20 cellular contexts compared by ENCODE assay signal in the genomic region with DNA sequence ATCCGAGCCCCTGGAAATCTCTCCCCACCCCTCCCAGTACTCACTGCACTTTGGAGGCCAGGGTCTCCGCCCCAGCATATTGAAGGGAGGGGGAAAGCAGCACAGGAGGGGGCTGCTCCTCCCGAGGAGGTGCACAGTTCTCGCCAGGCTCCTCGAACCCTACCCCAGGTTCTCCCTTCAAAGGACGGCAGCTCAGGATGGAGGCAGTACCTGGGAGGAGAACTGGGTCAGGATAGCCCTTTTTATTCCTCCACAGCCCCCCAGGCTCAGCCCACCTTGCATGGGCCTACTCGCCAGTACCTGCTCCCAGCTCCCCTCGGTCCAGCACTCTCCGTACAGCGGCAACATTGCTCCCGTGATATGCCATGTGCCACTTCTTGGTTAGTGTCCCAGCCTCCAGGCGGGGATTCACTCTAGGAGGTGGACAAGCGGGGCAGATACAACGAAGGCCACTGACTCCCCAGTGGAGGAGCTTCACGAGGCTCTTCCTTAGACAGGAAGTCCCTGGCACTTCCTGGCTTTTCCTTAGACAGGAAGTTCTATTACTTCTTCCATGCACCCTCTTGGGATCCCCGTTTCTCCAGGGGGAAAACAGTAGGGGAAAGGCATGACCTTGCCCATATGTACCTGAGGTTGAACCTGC. TPM values are rescaled to one million over a fixed set of nuclear protein-coding genes. Genes with fewer than 3 reads are reported as not detected.
DNase-seq lines count a peak whose midpoint lies in the region; ATAC-seq, FAIRE-seq and TF ChIP-seq lines count a peak whose summit lies in the region.
"Had no signal": no experiment of that assay in that cellular context is flagged by ENCODE, and none has a peak within 500 bp of the region (broad histone marks: within the 10 kb centered on the region; RNA-seq: fewer than 3 reads in every experiment).

No MANE protein-coding gene starts in this region.

- no peak overlapping the region for H3K4me3 ChIP-seq in small intestine (ENCODE audit: low read depth in 1 of 2, low read length in 2 of 2)
- H3K4me3 ChIP-seq: SJCRH30, transverse colon had no signal

- H3K36me3 ChIP-seq in small intestine (ENCODE audit: control insufficient read depth in 2 of 2, insufficient read depth in 2 of 2, low read length in 2 of 2) = peaks cover 7 to 14% of the 10 kb centered on the region in 2 donors

- no peak overlapping the region for H3K27ac ChIP-seq in small intestine (ENCODE audit: low read depth in 1 of 2, low read length in 1 of 2)
- H3K27ac ChIP-seq: foreskin keratinocyte, HL-60, SJCRH30 had no signal

- H3K27me3 Mint-ChIP-seq in stimulated activated naive CD8-positive, alpha-beta T cell treated with anti-CD3 and anti-CD28 coated beads, Interleukin-15, Interleukin-2, amounts not matched to agents 100 ng/mL and 50 ng/mL, for 24 hours = no peaks in the 10 kb centered on the region
- no peaks in the 10 kb centered on the region for H3K27me3 Mint-ChIP-seq in stimulated activated naive CD8-positive, alpha-beta T cell treated with anti-CD3 and anti-CD28 coated beads, Interleukin-15, amount 100 ng/mL, for 72 hours
- H3K27me3 Mint-ChIP-seq in T-helper 17 cell = no peaks in the 10 kb centered on the region
- H3K27me3 Mint-ChIP-seq in immature natural killer cell (ENCODE audit: low read depth in 3 of 3) = peaks cover 14 to 17% (median 16%) of the 10 kb centered on the region in 3 donors
- H3K27me3 Mint-ChIP-seq in type B pancreatic cell = no peaks in the 10 kb centered on the region

- peak overlapping the region; percentile 15 for H3K4me3 Mint-ChIP-seq in stimulated activated naive CD8-positive, alpha-beta T cell treated with anti-CD3 and anti-CD28 coated beads, Interleukin-15, Interleukin-2, amounts not matched to agents 100 ng/mL and 50 ng/mL, for 24 hours
- H3K4me3 Mint-ChIP-seq in stimulated activated naive CD8-positive, alpha-beta T cell treated with anti-CD3 and anti-CD28 coated beads, Interleukin-15, amount 100 ng/mL, for 72 hours = peak overlapping the region in 1 of 2 donors; percentile 13
- H3K4me3 Mint-ChIP-seq in T-helper 17 cell (peak overlapping the region; percentile 57), immature natural killer cell (peak overlapping the region; percentile 6 to 68 (median 42)), type B pancreatic cell (peak overlapping the region; percentile 77)

- no peaks in the 10 kb centered on the region for H3K27me3 ChIP-seq in small intestine (ENCODE audit: control insufficient read depth in 2 of 2, insufficient read depth in 2 of 2, low read length in 2 of 2)
- H3K27me3 ChIP-seq: BE2C, foreskin keratinocyte, SJCRH30, transverse colon had no signal

- no peak for FAIRE-seq in small intestine (lab: Jason Lieb, UNC)

- no peak for TF ChIP-seq CTCF in type B pancreatic cell (conservative IDR thresholded peaks at IDR 0.05)

- DNase-seq in stimulated activated naive CD8-positive, alpha-beta T cell treated with anti-CD3 and anti-CD28 coated beads, Interleukin-15, amount 100 ng/mL, for 72 hours = no peak
- DNase-seq in T-helper 17 cell = no peak
- DNase-seq in immature natural killer cell = no peak
- DNase-seq in type B pancreatic cell (ENCODE audit: extremely low spot score, unreplicated experiment) = no peak
- no peak for DNase-seq in ACHN
- no peak for DNase-seq in small intestine
- no peak for DNase-seq in superior temporal gyrus (ENCODE audit: extremely low spot score)
- DNase-seq: activated effector memory CD4-positive, alpha-beta T cell treated with Interleukin-2 at 50 U/mL for 16 hours; BE2C; cortex of kidney; DMS153; foreskin keratinocyte; NCI-H1048; NCI-H69; SJCRH30; transverse colon had no signal

- H3K9me3 Mint-ChIP-seq in stimulated activated naive CD8-positive, alpha-beta T cell treated with anti-CD3 and anti-CD28 coated beads, Interleukin-15, Interleukin-2, amounts not matched to agents 100 ng/mL and 50 ng/mL, for 24 hours = no peaks in the 10 kb centered on the region
- H3K9me3 Mint-ChIP-seq in stimulated activated naive CD8-positive, alpha-beta T cell treated with anti-CD3 and anti-CD28 coated beads, Interleukin-15, amount 100 ng/mL, for 72 hours = no peaks in the 10 kb centered on the region
- H3K9me3 Mint-ChIP-seq in immature natural killer cell = no peaks in the 10 kb centered on the region
- no peaks in the 10 kb centered on the region for H3K9me3 Mint-ChIP-seq in type B pancreatic cell

- H3K4me1 ChIP-seq in small intestine (ENCODE audit: control insufficient read depth in 2 of 2, insufficient read depth in 1 of 2, low read depth in 1 of 2, low read length in 1 of 2) = peaks cover 3% of the 10 kb centered on the region in 2 donors
- H3K4me1 ChIP-seq: BE2C, foreskin keratinocyte had no signal

- WGBS in small intestine, 3 donors = 88 to 89% (median 88%) methylated on average over 16 of the region's 16 CpGs

- no peak overlapping the region for H3K27ac Mint-ChIP-seq in stimulated activated naive CD8-positive, alpha-beta T cell treated with anti-CD3 and anti-CD28 coated beads, Interleukin-15, Interleukin-2, amounts not matched to agents 100 ng/mL and 50 ng/mL, for 24 hours
- H3K27ac Mint-ChIP-seq in stimulated activated naive CD8-positive, alpha-beta T cell treated with anti-CD3 and anti-CD28 coated beads, Interleukin-15, amount 100 ng/mL, for 72 hours = no peak overlapping the region
- no peak overlapping the region for H3K27ac Mint-ChIP-seq in T-helper 17 cell
- H3K27ac Mint-ChIP-seq in immature natural killer cell = peak overlapping the region; percentile 25 to 84 (median 55)
- peak overlapping the region; percentile 75 for H3K27ac Mint-ChIP-seq in type B pancreatic cell

- peaks cover 66% of the 10 kb centered on the region for H3K36me3 Mint-ChIP-seq in stimulated activated naive CD8-positive, alpha-beta T cell treated with anti-CD3 and anti-CD28 coated beads, Interleukin-15, Interleukin-2, amounts not matched to agents 100 ng/mL and 50 ng/mL, for 24 hours (ENCODE audit: low read depth)
- H3K36me3 Mint-ChIP-seq in T-helper 17 cell (ENCODE audit: low read depth) = peaks cover 5% of the 10 kb centered on the region
- peaks cover 0 to 24% (median 7%) of the 10 kb centered on the region in 3 donors for H3K36me3 Mint-ChIP-seq in immature natural killer cell
- H3K36me3 Mint-ChIP-seq in type B pancreatic cell = peaks cover 10% of the 10 kb centered on the region

- ATAC-seq in stimulated activated naive CD8-positive, alpha-beta T cell treated with anti-CD3 and anti-CD28 coated beads, Interleukin-15, amount 100 ng/mL, for 72 hours = no peak
- ATAC-seq in T-helper 17 cell = no peak
- ATAC-seq: foreskin keratinocyte, left lobe of liver had no signal

- peaks cover 30% of the 10 kb centered on the region for H3K4me1 Mint-ChIP-seq in stimulated activated naive CD8-positive, alpha-beta T cell treated with anti-CD3 and anti-CD28 coated beads, Interleukin-15, Interleukin-2, amounts not matched to agents 100 ng/mL and 50 ng/mL, for 24 hours (ENCODE audit: low read depth)
- peaks cover 39% of the 10 kb centered on the region for H3K4me1 Mint-ChIP-seq in stimulated activated naive CD8-positive, alpha-beta T cell treated with anti-CD3 and anti-CD28 coated beads, Interleukin-15, amount 100 ng/mL, for 72 hours
- H3K4me1 Mint-ChIP-seq in T-helper 17 cell (peaks cover 29% of the 10 kb centered on the region), immature natural killer cell (peaks cover 37 to 39% of the 10 kb centered on the region in 2 donors), type B pancreatic cell (ENCODE audit: unreplicated experiment) (peaks cover 19% of the 10 kb centered on the region)

- in situ Hi-C loops in ACHN (cut with HindIII; ENCODE audit: low pct_ligation_motif_present, low pct_unique_long_range_greater_than_20kb, low sequenced_read_pairs) = no loop called here

- H3K9me3 ChIP-seq in T-helper 17 cell (ENCODE audit: control insufficient read depth, low read length, poor library complexity, severe bottlenecking) = no peaks in the 10 kb centered on the region
- no peaks in the 10 kb centered on the region for H3K9me3 ChIP-seq in small intestine (ENCODE audit: control insufficient read depth, low read depth)
- H3K9me3 ChIP-seq: BE2C, SJCRH30, transverse colon had no signal

RNA-seq across cellular contexts. Expression of a gene that starts 2.1 kb away (rescaled TPM):
- 100 to 1,000 TPM in 1 of 2 donors, 10 to 100 TPM in 1; 96.5 to 104 TPM for total RNA-seq in T-helper 17 cell
- 100 to 1,000 TPM; 100 to 129 (median 123) TPM for polyA plus RNA-seq in immature natural killer cell
- 75.0 and 75.4 TPM in 2 replicates for total RNA-seq in type B pancreatic cell (ENCODE audit: low replicate concordance)
- polyA plus RNA-seq in small intestine = 100 to 1,000 TPM in 2 of 3 donors, 10 to 100 TPM in 1; 62.5 to 152 (median 110) TPM

RNA-seq across cellular contexts. Expression of a gene that starts 9.9 kb away (rescaled TPM):
- total RNA-seq in T-helper 17 cell (100 to 1,000 TPM; 496 to 601 TPM), type B pancreatic cell (ENCODE audit: low replicate concordance) (454 and 510 TPM in 2 replicates)
- polyA plus RNA-seq in immature natural killer cell (100 to 1,000 TPM; 235 to 814 (median 797) TPM), small intestine (100 to 1,000 TPM; 338 to 606 (median 342) TPM)

RNA-seq across cellular contexts. Expression of a gene that starts 11.9 kb away (rescaled TPM):
- 10 to 100 TPM; 29.9 to 43.8 TPM for total RNA-seq in T-helper 17 cell
- 1 to 10 TPM in 2 of 3 donors, under 1 TPM in 1; 0.58 to 2.8 (median 1.4) TPM for polyA plus RNA-seq in immature natural killer cell
- 49.9 and 61.5 TPM in 2 replicates for total RNA-seq in type B pancreatic cell (ENCODE audit: low replicate concordance)
- 10 to 100 TPM; 14.3 to 36.9 (median 22.1) TPM for polyA plus RNA-seq in small intestine

RNA-seq across cellular contexts. Expression of a gene that starts 19.0 kb away (rescaled TPM):
- total RNA-seq in T-helper 17 cell = 100 to 1,000 TPM; 641 to 702 TPM
- polyA plus RNA-seq in immature natural killer cell = 100 to 1,000 TPM; 137 to 227 (median 214) TPM
- 3.2 and 8.3 TPM in 2 replicates for total RNA-seq in type B pancreatic cell (ENCODE audit: low replicate concordance)
- polyA plus RNA-seq in small intestine = 10 to 100 TPM in 1 of 3 donors, 1 to 10 TPM in 2; 3.8 to 43.5 (median 9.1) TPM

RNA-seq across cellular contexts. Expression of a gene that starts 22.8 kb away (rescaled TPM):
- total RNA-seq in T-helper 17 cell = not detected
- polyA plus RNA-seq in immature natural killer cell = not detected
- 4.5 and 7.0 TPM in 2 replicates for total RNA-seq in type B pancreatic cell (ENCODE audit: low replicate concordance)
- 10 to 100 TPM in 2 of 3 donors, 1 to 10 TPM in 1; 4.9 to 49.6 (median 17.3) TPM for polyA plus RNA-seq in small intestine
- total RNA-seq: H4, SJCRH30 had no signal

Comparison
In these comparisons a context has a peak if more than half of its experiments do, and no peak if none do; other contexts are left out.
1. H3K27ac Mint-ChIP-seq: peak in immature natural killer cell (6 of 6) and type B pancreatic cell (single experiment); none in stimulated activated naive CD8-positive, alpha-beta T cell treated with anti-CD3 and anti-CD28 coated beads, Interleukin-15, Interleukin-2, amounts not matched to agents 100 ng/mL and 50 ng/mL, for 24 hours (single experiment), stimulated activated naive CD8-positive, alpha-beta T cell treated with anti-CD3 and anti-CD28 coated beads, Interleukin-15, amount 100 ng/mL, for 72 hours (0 of 2) and T-helper 17 cell (single experiment).